Comparison of ENCODE assay signal across 16 cellular contexts in the genomic region with DNA sequence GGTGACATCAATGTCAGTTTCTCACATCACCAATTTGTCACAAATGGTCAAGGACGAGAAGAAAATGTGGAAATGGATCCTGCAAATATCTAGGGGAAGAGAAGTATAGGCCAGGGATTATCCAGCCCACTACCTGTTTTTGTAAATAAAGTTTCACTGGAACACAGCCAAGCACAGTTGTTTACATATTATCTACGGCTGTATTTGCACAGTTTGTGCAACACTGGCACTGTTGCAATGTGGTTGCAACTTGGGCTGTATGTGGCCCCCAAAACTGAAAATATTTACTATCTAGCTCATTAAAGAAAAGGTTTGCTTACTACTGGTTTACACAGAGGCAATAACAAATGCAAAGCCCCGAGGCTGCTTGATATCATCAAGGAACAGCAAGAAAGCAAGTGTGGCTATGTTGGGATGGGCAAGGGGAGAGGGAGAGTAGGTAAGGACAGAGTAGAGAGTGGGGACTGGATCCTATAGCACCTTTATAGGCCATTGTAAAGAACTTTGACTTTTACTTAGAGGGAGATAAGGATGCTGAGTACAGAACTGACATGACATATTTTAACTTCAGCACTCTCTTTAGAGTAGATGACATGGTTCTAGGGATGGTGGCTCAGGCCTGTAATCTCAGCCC.
"Had no signal": no experiment of that assay in that cellular context is flagged by ENCODE, and none has a peak within 500 bp of the region (broad histone marks: within the 10 kb centered on the region; RNA-seq: fewer than 3 reads in every experiment).

No MANE protein-coding gene starts in this region.

- H3K4me3 ChIP-seq: cardiac muscle cell, gastrocnemius medialis, heart left ventricle, lung, neural progenitor cell, right atrium auricular region, skin epidermis, tibial nerve had no signal

- DNase-seq: activated CD4-positive, alpha-beta T cell treated with anti-CD3 and anti-CD28 coated beads, Interleukin-2, amount 50 U/mL, for 48 hours; activated naive CD4-positive, alpha-beta T cell treated with Interleukin-2 at 50 U/mL for 16 hours; aorta; gastrocnemius medialis; heart left ventricle; midbrain; stimulated activated CD4-positive, alpha-beta T cell treated with anti-CD3 and anti-CD28 coated beads, Interleukin-15, amount 100 ng/mL, for 24 hours; stimulated activated CD4-positive, alpha-beta T cell treated with anti-CD3 and anti-CD28 coated beads, Interleukin-4, amount 100 ng/mL, for 1 hour; stimulated activated naive B cell treated with anti-CD40 and anti-IgM and Interleukin-4, amounts not matched to agents 10 μg/mL and 1 μg/mL and 100 μg/mL, for 72 hours had no signal

- H3K27ac ChIP-seq: cardiac muscle cell, gastrocnemius medialis, heart left ventricle, neural progenitor cell, right atrium auricular region, skin epidermis, tibial nerve had no signal

- H3K27me3 ChIP-seq: gastrocnemius medialis, heart left ventricle, neural progenitor cell, right atrium auricular region, tibial nerve had no signal

- H3K36me3 ChIP-seq: cardiac muscle cell, gastrocnemius medialis, heart left ventricle, neural progenitor cell, right atrium auricular region, tibial nerve had no signal

- ATAC-seq: activated T-helper 17 cell treated with anti-CD3 and anti-CD28 coated beads, Interleukin-2, amount 50 U/mL, for 72 hours; gastrocnemius medialis; heart left ventricle; stimulated activated naive B cell treated with anti-CD40 and anti-IgM and Interleukin-4, amounts not matched to agents 10 μg/mL and 1 μg/mL and 100 μg/mL, for 72 hours had no signal
